36 cellular contexts compared by ENCODE assay signal in genomic region chr11:124424384-124424921, GRCh38. TPM values are rescaled to one million over a fixed set of nuclear protein-coding genes. Genes with fewer than 3 reads are reported as not detected.
"Had no signal": no experiment of that assay in that cellular context is flagged by ENCODE, and none has a peak within 500 bp of the region (broad histone marks: within the 10 kb centered on the region; RNA-seq: fewer than 3 reads in every experiment).

A gene with protein sequence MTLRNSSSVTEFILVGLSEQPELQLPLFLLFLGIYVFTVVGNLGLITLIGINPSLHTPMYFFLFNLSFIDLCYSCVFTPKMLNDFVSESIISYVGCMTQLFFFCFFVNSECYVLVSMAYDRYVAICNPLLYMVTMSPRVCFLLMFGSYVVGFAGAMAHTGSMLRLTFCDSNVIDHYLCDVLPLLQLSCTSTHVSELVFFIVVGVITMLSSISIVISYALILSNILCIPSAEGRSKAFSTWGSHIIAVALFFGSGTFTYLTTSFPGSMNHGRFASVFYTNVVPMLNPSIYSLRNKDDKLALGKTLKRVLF (minus strand): TSS chr11:124424871. CDS start chr11:124424871, 0 bp downstream.

- H3K79me2 ChIP-seq: parathyroid adenoma had no signal

- H3K9ac ChIP-seq: neural progenitor cell, parathyroid adenoma had no signal

- H3K27ac Mint-ChIP-seq: naive thymus-derived CD8-positive, alpha-beta T cell; natural killer cell treated with Interleukin-12 subunit alpha and Interleukin-12 subunit beta and Interleukin-15 and Interleukin-18, amount 100 ng/mL, for 72 hours; nephron progenitor cell; neural progenitor cell; progenitor cell of endocrine pancreas; stimulated activated memory B cell treated with anti-CD40 and anti-IgM and Interleukin-4, amounts not matched to agents 10 μg/mL and 1 μg/mL and 100 μg/mL, for 72 hours; stimulated activated naive CD8-positive, alpha-beta T cell treated with anti-CD3 and anti-CD28 coated beads, Interleukin-15, Interleukin-2, amounts not matched to agents 100 ng/mL and 50 ng/mL, for 24 hours had no signal

- H3K27ac ChIP-seq: neural progenitor cell, ovary, parathyroid adenoma, psoas muscle, skin epidermis, spleen, stomach, thoracic aorta, thyroid gland, tibial nerve, upper lobe of left lung, vagina had no signal

- DNase-seq: naive thymus-derived CD8-positive, alpha-beta T cell; nephron progenitor cell; occipital lobe; ovary; posterior cingulate gyrus; psoas muscle; right cardiac atrium; spleen; stimulated activated CD4-positive, alpha-beta T cell treated with anti-CD3 and anti-CD28 coated beads, Interleukin-12 subunit alpha, Interleukin-12 subunit beta, amount 100 ng/mL, for 4 hours; stimulated activated CD4-positive, alpha-beta T cell treated with anti-CD3 and anti-CD28 coated beads, Interleukin-1b, Interleukin-23, amount 100 ng/mL, for 48 hours; stimulated activated CD4-positive, alpha-beta T cell treated with anti-CD3 and anti-CD28 coated beads, Interleukin-4, amount 100 ng/mL, for 1 hour; stimulated activated CD4-positive, alpha-beta T cell treated with anti-CD3 and anti-CD28 coated beads, Interleukin-4, amount 100 ng/mL, for 4 hours; stimulated activated CD8-positive, alpha-beta memory T cell treated with anti-CD3 and anti-CD28 coated beads, Interleukin-4, amount 100 ng/mL, for 48 hours; stimulated activated naive CD4-positive, alpha-beta T cell treated with Interleukin-2 at 50 U/mL for 16 hours; stomach; thyroid gland; trophoblast cell; upper lobe of left lung had no signal

- H3K4me3 Mint-ChIP-seq: naive thymus-derived CD8-positive, alpha-beta T cell; natural killer cell treated with Interleukin-12 subunit alpha and Interleukin-12 subunit beta and Interleukin-15 and Interleukin-18, amount 100 ng/mL, for 72 hours; nephron progenitor cell; neural progenitor cell; stimulated activated memory B cell treated with anti-CD40 and anti-IgM and Interleukin-4, amounts not matched to agents 10 μg/mL and 1 μg/mL and 100 μg/mL, for 72 hours; stimulated activated naive CD8-positive, alpha-beta T cell treated with anti-CD3 and anti-CD28 coated beads, Interleukin-15, Interleukin-2, amounts not matched to agents 100 ng/mL and 50 ng/mL, for 24 hours had no signal

- H3K4me1 Mint-ChIP-seq: naive thymus-derived CD8-positive, alpha-beta T cell; nephron progenitor cell; neural progenitor cell; stimulated activated memory B cell treated with anti-CD40 and anti-IgM and Interleukin-4, amounts not matched to agents 10 μg/mL and 1 μg/mL and 100 μg/mL, for 72 hours had no signal

- H3K4me3 ChIP-seq: neural progenitor cell, ovary, psoas muscle, skin epidermis, smooth muscle cell, spleen, stomach, thoracic aorta, thyroid gland, tibial nerve, upper lobe of left lung, vagina had no signal

- H3K9me3 ChIP-seq: ovary, psoas muscle, thoracic aorta, thyroid gland, upper lobe of left lung, vagina had no signal

- H3K4me2 ChIP-seq: neural progenitor cell, smooth muscle cell had no signal

- H2AFZ ChIP-seq: neural progenitor cell, parathyroid adenoma had no signal

- H3K27me3 ChIP-seq: neural progenitor cell, ovary, thyroid gland, tibial nerve, upper lobe of left lung, vagina had no signal

- H3K9me3 Mint-ChIP-seq: natural killer cell treated with Interleukin-12 subunit alpha and Interleukin-12 subunit beta and Interleukin-15 and Interleukin-18, amount 100 ng/mL, for 72 hours had no signal

- H3K4me1 ChIP-seq: neural progenitor cell, parathyroid adenoma, psoas muscle, spleen, stomach, thyroid gland, tibial nerve, upper lobe of left lung, vagina had no signal

- H3K36me3 Mint-ChIP-seq: natural killer cell treated with Interleukin-12 subunit alpha and Interleukin-12 subunit beta and Interleukin-15 and Interleukin-18, amount 100 ng/mL, for 72 hours; neural progenitor cell; stimulated activated memory B cell treated with anti-CD40 and anti-IgM and Interleukin-4, amounts not matched to agents 10 μg/mL and 1 μg/mL and 100 μg/mL, for 72 hours had no signal

- ATAC-seq: naive thymus-derived CD8-positive, alpha-beta T cell; natural killer cell treated with Interleukin-12 subunit alpha and Interleukin-12 subunit beta and Interleukin-15 and Interleukin-18, amount 100 ng/mL, for 72 hours; psoas muscle; right cardiac atrium; sciatic nerve; stimulated activated memory B cell treated with anti-CD40 and anti-IgM and Interleukin-4, amounts not matched to agents 10 μg/mL and 1 μg/mL and 100 μg/mL, for 72 hours had no signal

- H3K36me3 ChIP-seq: neural progenitor cell, ovary, spleen, stomach, thoracic aorta, thyroid gland, tibial nerve, upper lobe of left lung, vagina had no signal

- FAIRE-seq: urothelium cell line had no signal

RNA-seq across cellular contexts. Expression of the gene that starts here (rescaled TPM):
- total RNA-seq: naive thymus-derived CD8-positive, alpha-beta T cell; natural killer cell treated with Interleukin-12 subunit alpha and Interleukin-12 subunit beta and Interleukin-15 and Interleukin-18, amount 100 ng/mL, for 72 hours; occipital lobe; osteoblast; ovary; progenitor cell of endocrine pancreas; psoas muscle; renal cortical epithelial cell; right cardiac atrium; sciatic nerve; smooth muscle cell; spleen; stomach; subcutaneous adipose tissue; temporal lobe; thoracic aorta; thyroid gland; tibial nerve; upper lobe of left lung; ureter; vagina had no signal
- polyA plus RNA-seq: naive thymus-derived CD8-positive, alpha-beta T cell; ovary; psoas muscle; right cardiac atrium; smooth muscle cell; spleen; stomach had no signal
